Comparison of ENCODE assay signal across 26 cellular contexts in genomic region chr14:98945611-98946570, GRCh38.
DNase-seq lines count a peak whose midpoint lies in the region; ATAC-seq and TF ChIP-seq lines count a peak whose summit lies in the region.
"Had no signal": no experiment of that assay in that cellular context is flagged by ENCODE, and none has a peak within 500 bp of the region (broad histone marks: within the 10 kb centered on the region; RNA-seq: fewer than 3 reads in every experiment).

No MANE protein-coding gene starts in this region.

- H3K27ac Mint-ChIP-seq in HFFc6: no peak overlapping the region
- H3K27ac Mint-ChIP-seq: immature natural killer cell, natural killer cell had no signal

- no peak for TF ChIP-seq CTCF in HFFc6 (IDR thresholded peaks at IDR 0.05)

- no peaks in the 10 kb centered on the region for H3K4me1 Mint-ChIP-seq in HFFc6 (ENCODE audit: low read depth)
- H3K4me1 Mint-ChIP-seq: immature natural killer cell, natural killer cell had no signal

- peaks cover 6% of the 10 kb centered on the region; the same call in 1 of the 2 replicates for H3K27me3 Mint-ChIP-seq in HFFc6 (ENCODE audit: insufficient read depth)

- no peaks in the 10 kb centered on the region; the same call in 1 of the 2 replicates for H3K36me3 Mint-ChIP-seq in HFFc6 (ENCODE audit: low read depth)
- H3K36me3 Mint-ChIP-seq: CD14-positive monocyte, immature natural killer cell, natural killer cell had no signal

- H3K4me3 Mint-ChIP-seq in HFFc6: no peak overlapping the region
- H3K4me3 Mint-ChIP-seq: immature natural killer cell, natural killer cell had no signal

- DNase-seq in M059J (ENCODE audit: low read depth): peak; percentile 50
- peak; percentile 98 for DNase-seq in SW480 (ENCODE audit: low spot score)
- no peak for DNase-seq in Right ventricle myocardium superior
- peak; percentile 68 for DNase-seq in posterior vena cava (ENCODE audit: low spot score)
- DNase-seq in HFFc6: no peak
- DNase-seq in activated CD4-positive, alpha-beta T cell treated with anti-CD3 and anti-CD28 coated beads, Interleukin-2, amount 50 U/mL, for 48 hours: no peak
- DNase-seq: activated CD4-positive, alpha-beta T cell treated with anti-CD3 and anti-CD28 coated beads for 48 hours; body of pancreas; effector memory CD4-positive, alpha-beta T cell; foreskin melanocyte; hippocampal formation; immature natural killer cell; midbrain; natural killer cell; NCI-H1048; NCI-H187; NCI-H524 treated with DMSO at 0.1 percent for 48 hours; NK-92 treated with Interleukin-12 subunit alpha and Interleukin-12 subunit beta, amount 100 ng/mL, for 24 hours; pancreas; PC-9; right lobe of liver; stimulated activated CD4-positive, alpha-beta T cell treated with anti-CD3 and anti-CD28 coated beads, Interleukin-15, amount 100 ng/mL, for 24 hours; stimulated activated naive CD8-positive, alpha-beta T cell treated with anti-CD3 and anti-CD28 coated beads, Interleukin-15, Interleukin-2, amounts not matched to agents 100 U/mL and 50 U/mL, for 24 hours; tibial artery had no signal

- H3K9me3 Mint-ChIP-seq in HFFc6: peaks cover 26% of the 10 kb centered on the region
- H3K9me3 Mint-ChIP-seq: immature natural killer cell, natural killer cell had no signal

- ATAC-seq in Right ventricle myocardium superior (ENCODE audit: poor library complexity) (peak; percentile 82), GM21723 (IDR thresholded peaks at IDR 0.05; ENCODE audit: unreplicated experiment) (no peak)
- ATAC-seq: body of pancreas; natural killer cell; pancreas; right lobe of liver; stimulated activated naive CD8-positive, alpha-beta T cell treated with anti-CD3 and anti-CD28 coated beads, Interleukin-15, Interleukin-2, amounts not matched to agents 100 U/mL and 50 U/mL, for 24 hours had no signal

- intact Hi-C loops in Right ventricle myocardium superior (cut with DNase I): no loop called here
- intact Hi-C loops in posterior vena cava (cut with DNase I): no loop called here

Comparison
In these comparisons a context has a peak if more than half of its experiments do, and no peak if none do; other contexts are left out.
1. DNase-seq: peak in M059J (single experiment), SW480 (single experiment) and posterior vena cava (single experiment); none in Right ventricle myocardium superior (single experiment), HFFc6 (single experiment) and activated CD4-positive, alpha-beta T cell treated with anti-CD3 and anti-CD28 coated beads, Interleukin-2, amount 50 U/mL, for 48 hours (0 of 2).